ENCODE assay signal across 18 cellular contexts in the genomic region with DNA sequence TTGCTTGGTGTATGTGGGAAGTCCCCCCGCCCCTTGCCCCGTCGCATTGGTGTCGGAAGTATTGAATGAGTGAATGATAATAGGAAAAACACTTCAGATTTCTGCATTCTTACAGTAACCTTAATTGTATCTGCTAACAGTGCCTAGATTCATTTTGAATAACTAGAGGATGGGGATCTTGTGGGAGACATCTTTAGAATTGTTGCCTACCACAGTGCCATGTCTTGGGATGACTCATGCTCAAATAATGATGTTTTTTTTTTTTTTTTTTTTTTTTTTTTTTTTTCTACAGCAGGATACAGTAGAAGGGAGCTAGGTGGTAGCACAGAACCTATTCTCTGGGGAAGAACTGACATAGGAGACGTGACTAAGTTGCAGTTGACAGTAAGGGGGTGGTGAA.
DNase-seq lines count a peak whose midpoint lies in the region; FAIRE-seq and TF ChIP-seq lines count a peak whose summit lies in the region.
"Had no signal": no experiment of that assay in that cellular context is flagged by ENCODE, and none has a peak within 500 bp of the region (broad histone marks: within the 10 kb centered on the region; RNA-seq: fewer than 3 reads in every experiment).

No MANE protein-coding gene starts in this region.

- H4K20me1 ChIP-seq in endothelial cell of umbilical vein (replicated peaks; ENCODE audit: control insufficient read depth, extremely low read depth, insufficient read depth, low read length) (no peaks in the 10 kb centered on the region), osteoblast (ENCODE audit: insufficient read depth, low read length) (no peaks in the 10 kb centered on the region)

- CTCF ChIA-PET in endothelial cell of umbilical vein (lab: Charles Lee), result interaction anchor here (0.5 to 1.4 kb wide), 5 partner anchors 10 to 387 kb away, joined by 3 to 4 read pairs (median 3); no protein-coding TSS in a partner anchor

- FAIRE-seq in endothelial cell of umbilical vein (lab: Jason Lieb, UNC), result no peak
- FAIRE-seq: GM18507 had no signal

- H3K79me2 ChIP-seq in endothelial cell of umbilical vein (ENCODE audit: control insufficient read depth, insufficient read depth, low read length), result no peaks in the 10 kb centered on the region
- no peaks in the 10 kb centered on the region for H3K79me2 ChIP-seq in osteoblast (ENCODE audit: insufficient read depth, low read length)

- no peak overlapping the region for H2AFZ ChIP-seq in endothelial cell of umbilical vein (ENCODE audit: low read depth, low read length)
- no peak overlapping the region for H2AFZ ChIP-seq in osteoblast (ENCODE audit: low read length)

- no peaks in the 10 kb centered on the region for H3K9me3 ChIP-seq in endothelial cell of umbilical vein (replicated peaks; ENCODE audit: control insufficient read depth, insufficient read depth, low read length)
- no peaks in the 10 kb centered on the region for H3K9me3 ChIP-seq in osteoblast (ENCODE audit: low read depth, low read length)
- H3K9me3 ChIP-seq in BE2C, result no peaks in the 10 kb centered on the region
- H3K9me3 ChIP-seq: left ventricle myocardium inferior, thoracic aorta had no signal

- TF ChIP-seq POLR2A in endothelial cell of umbilical vein (IDR thresholded peaks at IDR 0.05; ENCODE audit: low read depth, low read length), result no peak

- H3K36me3 ChIP-seq in endothelial cell of umbilical vein (ENCODE audit: control insufficient read depth in 2 of 2, extremely low read depth in 1 of 2, insufficient read depth in 2 of 2, low read length in 2 of 2) (no peaks in the 10 kb centered on the region), osteoblast (ENCODE audit: insufficient read depth, low read length) (no peaks in the 10 kb centered on the region), BE2C (no peaks in the 10 kb centered on the region)
- H3K36me3 ChIP-seq: left ventricle myocardium inferior, thoracic aorta had no signal

- H3K9ac ChIP-seq in endothelial cell of umbilical vein (replicated peaks; ENCODE audit: extremely low read depth, insufficient read depth, low read length), result no peak overlapping the region

- H3K4me3 ChIP-seq in endothelial cell of umbilical vein (replicated peaks in 1 of 3; ENCODE audit: insufficient read depth in 1 of 3, low read depth in 1 of 3, low read length in 3 of 3) (no peak overlapping the region), osteoblast (ENCODE audit: insufficient read depth, low read length) (no peak overlapping the region), BE2C (ENCODE audit: low read depth, low read length) (no peak overlapping the region)
- H3K4me3 ChIP-seq: left ventricle myocardium inferior, SK-N-MC, thoracic aorta had no signal

- BruUV-seq in endothelial cell of umbilical vein (replicated peaks; lab: Mats Ljungman, UMichigan), result no TSS peak

- H3K27ac ChIP-seq in endothelial cell of umbilical vein (ENCODE audit: insufficient read depth, low read depth, low read length) (no peak overlapping the region), osteoblast (ENCODE audit: low read depth, low read length) (no peak overlapping the region)
- H3K27ac ChIP-seq: epithelial cell of prostate, left ventricle myocardium inferior, SK-N-MC, thoracic aorta had no signal

- H3K4me2 ChIP-seq in endothelial cell of umbilical vein (ENCODE audit: insufficient read depth, low read length) (no peak overlapping the region), osteoblast (ENCODE audit: insufficient read depth, low read length) (no peak overlapping the region)

- peak; percentile 36 for DNase-seq in H4 (ENCODE audit: low spot score)
- peak; percentile 18 for DNase-seq in NCI-H226
- no peak for DNase-seq in endothelial cell of umbilical vein (ENCODE audit: low read depth, low spot score)
- DNase-seq in osteoblast (ENCODE audit: insufficient read length, low spot score, missing footprints), result peak; percentile 38
- no peak for DNase-seq in BE2C
- DNase-seq in stimulated activated CD8-positive, alpha-beta memory T cell treated with anti-CD3 and anti-CD28 coated beads, Interleukin-4, amount 100 ng/mL, for 48 hours, result no peak
- no peak for DNase-seq in dedifferentiated amniotic fluid mesenchymal stem cell (ENCODE audit: extremely low spot score)
- DNase-seq: activated CD4-positive, alpha-beta memory T cell treated with anti-CD3 and anti-CD28 coated beads, Interleukin-2, amount 10 ng/mL, durations not matched to agents 7 days and 5 days; activated effector memory CD4-positive, alpha-beta T cell treated with Interleukin-2 at 50 U/mL for 16 hours; cerebellar nuclear complex; left ventricle myocardium inferior; naive thymus-derived CD4-positive, alpha-beta T cell; NCI-H1436 treated with DMSO at 0.1 percent for 48 hours; stimulated activated CD4-positive, alpha-beta T cell treated with anti-CD3 and anti-CD28 coated beads, Interleukin-1b, Interleukin-23, amount 100 ng/mL, for 48 hours had no signal

- POLR2A ChIA-PET in endothelial cell of umbilical vein (lab: Charles Lee), result no interaction called here

- intact Hi-C loops in endothelial cell of umbilical vein (cut with micrococcal nuclease), result no loop called here

- H3K9me1 ChIP-seq in endothelial cell of umbilical vein (replicated peaks; ENCODE audit: control insufficient read depth, extremely low read depth, insufficient read depth, low read length), result no peaks in the 10 kb centered on the region

- TF ChIP-seq CTCF in endothelial cell of umbilical vein (IDR thresholded peaks at IDR 0.05; ENCODE audit: extremely low read depth in 1 of 2, insufficient read depth in 1 of 2, low read depth in 1 of 2, low read length in 2 of 2) (no peak), osteoblast (IDR thresholded peaks at IDR 0.05; ENCODE audit: extremely low read depth, low read depth, low read length) (no peak), BE2C (IDR thresholded peaks at IDR 0.05; ENCODE audit: low read depth, low read length) (no peak)

- H3K4me1 ChIP-seq in endothelial cell of umbilical vein (ENCODE audit: control insufficient read depth, extremely low read depth, insufficient read depth, low read length), result no peaks in the 10 kb centered on the region
- H3K4me1 ChIP-seq in osteoblast (ENCODE audit: insufficient read depth, low read length), result no peaks in the 10 kb centered on the region
- H3K4me1 ChIP-seq in BE2C, result no peaks in the 10 kb centered on the region
- H3K4me1 ChIP-seq: left ventricle myocardium inferior had no signal

- H3K27me3 ChIP-seq in endothelial cell of umbilical vein (ENCODE audit: control insufficient read depth in 2 of 2, insufficient read depth in 2 of 2, low read length in 2 of 2) (no peaks in the 10 kb centered on the region), osteoblast (ENCODE audit: insufficient read depth, low read length) (no peaks in the 10 kb centered on the region), BE2C (no peaks in the 10 kb centered on the region)

- dilution Hi-C loops in endothelial cell of umbilical vein (cut with MboI; ENCODE audit: extremely low pct_ligation_motif_present, low sequenced_read_pairs), result no loop called here

TF ChIP-seq in endothelial cell of umbilical vein, 7 proteins besides CTCF, POLR2A, EP300 and RAD21:
- TF ChIP-seq, protein P1, sequence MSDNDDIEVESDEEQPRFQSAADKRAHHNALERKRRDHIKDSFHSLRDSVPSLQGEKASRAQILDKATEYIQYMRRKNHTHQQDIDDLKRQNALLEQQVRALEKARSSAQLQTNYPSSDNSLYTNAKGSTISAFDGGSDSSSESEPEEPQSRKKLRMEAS (IDR thresholded peaks at IDR 0.05; ENCODE audit: insufficient read depth, insufficient read length), result no peak
- no peak for TF ChIP-seq GATA2 (IDR thresholded peaks at IDR 0.05; ENCODE audit: insufficient read depth, insufficient read length, low read depth, low read length)
- no peak for TF ChIP-seq EZH2 (IDR thresholded peaks at IDR 0.05; ENCODE audit: borderline replicate concordance, low read depth, low read length, severe bottlenecking)
- TF ChIP-seq JUN (IDR thresholded peaks at IDR 0.05; ENCODE audit: borderline replicate concordance, insufficient read depth, insufficient read length, low read depth), result peak; percentile 30
- no peak for TF ChIP-seq POLR2AphosphoS5 (IDR thresholded peaks at IDR 0.05; ENCODE audit: insufficient read depth, low read depth, low read length)
- TF ChIP-seq FOS (IDR thresholded peaks at IDR 0.05; ENCODE audit: borderline replicate concordance, insufficient read depth, low read length), result peak; percentile 72

Comparison
In these comparisons a context has a peak if more than half of its experiments do, and no peak if none do; other contexts are left out.
1. DNase-seq: peak in H4 (single experiment), NCI-H226 (single experiment) and osteoblast (single experiment); none in endothelial cell of umbilical vein (single experiment), BE2C (single experiment), stimulated activated CD8-positive, alpha-beta memory T cell treated with anti-CD3 and anti-CD28 coated beads, Interleukin-4, amount 100 ng/mL, for 48 hours (single experiment) and dedifferentiated amniotic fluid mesenchymal stem cell (single experiment).